In the genomic region with DNA sequence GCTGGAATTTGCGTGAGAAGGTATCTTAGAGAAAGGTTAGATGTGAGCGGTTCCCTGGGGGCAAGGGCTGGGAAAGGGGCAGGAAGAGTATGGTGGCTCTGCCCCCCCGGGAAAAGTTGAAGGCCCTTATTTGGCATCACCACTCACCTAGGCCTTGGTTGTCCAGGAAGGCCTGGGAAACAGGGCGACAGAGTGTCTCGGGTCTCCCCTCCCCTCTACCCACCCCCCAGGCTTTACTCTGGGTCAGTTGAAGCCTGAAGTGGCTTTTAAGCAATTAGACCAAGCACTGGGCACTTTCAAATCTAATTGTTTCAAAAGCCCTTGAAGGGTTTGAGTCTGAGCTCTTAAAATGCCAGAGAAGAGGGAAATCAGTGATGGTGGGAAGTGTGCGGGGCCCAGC, we compare ENCODE assay signal across 15 cellular contexts. TPM values are rescaled to one million over a fixed set of nuclear protein-coding genes. Genes with fewer than 3 reads are reported as not detected.
DNase-seq lines count a peak whose midpoint lies in the region; ATAC-seq, FAIRE-seq and TF ChIP-seq lines count a peak whose summit lies in the region.
"Had no signal": no experiment of that assay in that cellular context is flagged by ENCODE, and none has a peak within 500 bp of the region (broad histone marks: within the 10 kb centered on the region; RNA-seq: fewer than 3 reads in every experiment).

No MANE protein-coding gene starts in this region.

- intact Hi-C loops in left ventricle myocardium inferior (cut with micrococcal nuclease) (no loop called here), kidney (cut with DNase I) (no loop called here)
- intact Hi-C loops in activated CD8-positive, alpha-beta T cell treated with anti-CD3 and anti-CD28 coated beads for 36 hours (cut with micrococcal nuclease) = no loop called here

- ATAC-seq in GM18517 (IDR thresholded peaks at IDR 0.05; ENCODE audit: unreplicated experiment) = no peak
- no peak for ATAC-seq in activated CD8-positive, alpha-beta T cell treated with anti-CD3 and anti-CD28 coated beads for 36 hours
- ATAC-seq: HCT116 had no signal

- no peaks in the 10 kb centered on the region for H3K27me3 Mint-ChIP-seq in activated CD8-positive, alpha-beta T cell treated with anti-CD3 and anti-CD28 coated beads for 36 hours

- no peak overlapping the region for H3K9ac ChIP-seq in kidney (ENCODE audit: low read length in 2 of 2)
- H3K9ac ChIP-seq: BLaER1, GM23248 had no signal

- FAIRE-seq in kidney (lab: Jason Lieb, UNC) = no peak
- FAIRE-seq: H54 had no signal

- H3K36me3 ChIP-seq in cardiac muscle cell = no peaks in the 10 kb centered on the region
- no peaks in the 10 kb centered on the region for H3K36me3 ChIP-seq in left ventricle myocardium inferior
- no peaks in the 10 kb centered on the region for H3K36me3 ChIP-seq in kidney (ENCODE audit: control insufficient read depth in 1 of 2, insufficient read depth in 2 of 2, low read length in 2 of 2)
- H3K36me3 ChIP-seq: BLaER1 had no signal

- H3K4me3 ChIP-seq in cardiac muscle cell (no peak overlapping the region), left ventricle myocardium inferior (no peak overlapping the region), kidney (ENCODE audit: low read length in 2 of 2) (no peak overlapping the region)
- H3K4me3 ChIP-seq: BLaER1, GM23248 had no signal

- H3K27ac ChIP-seq in cardiac muscle cell (peak overlapping the region; percentile 31), left ventricle myocardium inferior (replicated peaks) (no peak overlapping the region), kidney (ENCODE audit: low read depth in 2 of 2, low read length in 2 of 2) (no peak overlapping the region)
- H3K27ac ChIP-seq: BLaER1, GM23248 had no signal

- no peaks in the 10 kb centered on the region for H3K9me3 ChIP-seq in cardiac muscle cell (ENCODE audit: low read depth)
- H3K9me3 ChIP-seq in left ventricle myocardium inferior (replicated peaks) = no peaks in the 10 kb centered on the region
- no peaks in the 10 kb centered on the region for H3K9me3 ChIP-seq in kidney (ENCODE audit: control insufficient read depth in 1 of 2, low read length in 2 of 2)
- H3K9me3 ChIP-seq: BLaER1, Caco-2 had no signal

- H3K4me3 Mint-ChIP-seq in activated CD8-positive, alpha-beta T cell treated with anti-CD3 and anti-CD28 coated beads for 36 hours = no peak overlapping the region
- H3K4me3 Mint-ChIP-seq: CD8-positive, alpha-beta memory T cell had no signal

- H3K4me1 ChIP-seq in cardiac muscle cell (ENCODE audit: low read depth) (peaks cover 9% of the 10 kb centered on the region), left ventricle myocardium inferior (no peaks in the 10 kb centered on the region), kidney (ENCODE audit: control insufficient read depth in 1 of 2, insufficient read depth in 1 of 2, low read depth in 1 of 2, low read length in 2 of 2) (no peaks in the 10 kb centered on the region)

- H3K27me3 ChIP-seq in cardiac muscle cell (no peaks in the 10 kb centered on the region), left ventricle myocardium inferior (ENCODE audit: low read depth) (peaks cover 11% of the 10 kb centered on the region)
- H3K27me3 ChIP-seq: BLaER1 had no signal

- H3K4me1 Mint-ChIP-seq in activated CD8-positive, alpha-beta T cell treated with anti-CD3 and anti-CD28 coated beads for 36 hours (ENCODE audit: low read depth) = no peaks in the 10 kb centered on the region
- H3K4me1 Mint-ChIP-seq: CD8-positive, alpha-beta memory T cell had no signal

- H3K27ac Mint-ChIP-seq in activated CD8-positive, alpha-beta T cell treated with anti-CD3 and anti-CD28 coated beads for 36 hours = no peak overlapping the region
- H3K27ac Mint-ChIP-seq: CD8-positive, alpha-beta memory T cell had no signal

- DNase-seq in cardiac muscle cell (ENCODE audit: low read depth in 1 of 2, low spot score in 1 of 2) (peak in 1 of 2 donors; percentile 39), left ventricle myocardium inferior (no peak), NCI-H2227 treated with DMSO at 0.1 percent for 48 hours (lab: John Stamatoyannopoulos, UW) (peak; percentile 48), kidney (peak; percentile 4), activated T-cell treated with anti-CD3 and anti-CD28 coated beads for 4 hours (no peak)
- no peak for DNase-seq in activated CD8-positive, alpha-beta T cell treated with anti-CD3 and anti-CD28 coated beads for 36 hours
- DNase-seq: 8988T; AML-193; Caco-2; CD8-positive, alpha-beta memory T cell; GM23248 had no signal

- POLR2A ChIA-PET in activated CD8-positive, alpha-beta T cell treated with anti-CD3 and anti-CD28 coated beads for 36 hours (lab: Charles Lee) = no interaction called here

- H3K9me3 Mint-ChIP-seq in activated CD8-positive, alpha-beta T cell treated with anti-CD3 and anti-CD28 coated beads for 36 hours = no peaks in the 10 kb centered on the region
- H3K9me3 Mint-ChIP-seq: CD8-positive, alpha-beta memory T cell had no signal

- no peaks in the 10 kb centered on the region for H3K36me3 Mint-ChIP-seq in activated CD8-positive, alpha-beta T cell treated with anti-CD3 and anti-CD28 coated beads for 36 hours (ENCODE audit: low read depth)

- no peak for TF ChIP-seq CTCF in cardiac muscle cell (IDR thresholded peaks at IDR 0.05; ENCODE audit: low read depth, low read length)
- no peak for TF ChIP-seq CTCF in left ventricle myocardium inferior (IDR thresholded peaks at IDR 0.05; ENCODE audit: borderline replicate concordance)
- no peak for TF ChIP-seq CTCF in kidney (IDR thresholded peaks at IDR 0.05; ENCODE audit: borderline replicate concordance, extremely low read depth, insufficient read depth)
- TF ChIP-seq CTCF in activated CD8-positive, alpha-beta T cell treated with anti-CD3 and anti-CD28 coated beads for 36 hours (IDR thresholded peaks at IDR 0.05) = no peak

- CTCF ChIA-PET in activated CD8-positive, alpha-beta T cell treated with anti-CD3 and anti-CD28 coated beads for 36 hours (lab: Charles Lee) = interaction anchor here (1.5 kb wide), 1 partner anchor 167 kb away, joined by 3 read pairs; no protein-coding TSS in a partner anchor

RNA-seq across cellular contexts. Expression of gene FOXP4, which starts 30.2 kb away (rescaled TPM):
- total RNA-seq in cardiac muscle cell = 24.5 and 29.0 TPM in 2 replicates
- 42.5 and 51.1 TPM in 2 replicates for polyA plus RNA-seq in cardiac muscle cell
- total RNA-seq in left ventricle myocardium inferior = 15.0 TPM
- total RNA-seq in kidney = 33.2 TPM
- polyA plus RNA-seq in kidney (ENCODE audit: insufficient read depth, low read depth, low replicate concordance) = 14.0 TPM
- 10 to 100 TPM; 11.0 to 11.8 TPM for total RNA-seq in activated CD8-positive, alpha-beta T cell treated with anti-CD3 and anti-CD28 coated beads for 36 hours

Comparison
In these comparisons a context has a peak if more than half of its experiments do, and no peak if none do; other contexts are left out.
1. DNase-seq: peak in NCI-H2227 treated with DMSO at 0.1 percent for 48 hours (single experiment) and kidney (single experiment); none in left ventricle myocardium inferior (single experiment), activated T-cell treated with anti-CD3 and anti-CD28 coated beads for 4 hours (single experiment) and activated CD8-positive, alpha-beta T cell treated with anti-CD3 and anti-CD28 coated beads for 36 hours (single experiment).